In genomic region chr6:15292721-15293302, GRCh38 we compare ENCODE assay signal across 1 cellular context.
TF ChIP-seq lines count a peak whose summit lies in the region.

No MANE protein-coding gene starts in this region.

TF ChIP-seq in GM23338, 12 proteins besides CTCF, POLR2A, EP300 and RAD21 (continued from another document):
- TF ChIP-seq POLR2AphosphoS5 (IDR thresholded peaks at IDR 0.05; ENCODE audit: low read depth): 0 out of 2 replicates have a peak, but pooled peaks have one; percentile 32
